ENCODE assay signal across 23 cellular contexts in genomic region chr7:47521816-47522561, GRCh38. TPM values are rescaled to one million over a fixed set of nuclear protein-coding genes. Genes with fewer than 3 reads are reported as not detected.
DNase-seq lines count a peak whose midpoint lies in the region; ATAC-seq, FAIRE-seq and TF ChIP-seq lines count a peak whose summit lies in the region.
"Had no signal": no experiment of that assay in that cellular context is flagged by ENCODE, and none has a peak within 500 bp of the region (broad histone marks: within the 10 kb centered on the region; RNA-seq: fewer than 3 reads in every experiment).

No MANE protein-coding gene starts in this region.

- POLR2A ChIA-PET in Panc1 (lab: Charles Lee), result no interaction called here

- no peak overlapping the region for H2BK12ac ChIP-seq in neuronal stem cell (ENCODE audit: low read length)

- H4K91ac ChIP-seq in neuronal stem cell (ENCODE audit: low read depth, low read length, poor library complexity), result no peak overlapping the region

- no peak overlapping the region for H2BK15ac ChIP-seq in neuronal stem cell (ENCODE audit: low read length)

- H3K27ac ChIP-seq in Panc1 (ENCODE audit: low read length) (peak overlapping the region; percentile 77), iPS-20b (ENCODE audit: low read length) (no peak overlapping the region), neuronal stem cell (replicated peaks; ENCODE audit: low read length) (no peak overlapping the region), upper lobe of left lung (peak overlapping the region in 3 of 4 donors; percentile 52 to 69 (median 61)), small intestine (ENCODE audit: low read depth in 1 of 2, low read length in 1 of 2) (no peak overlapping the region), prostate gland (no peak overlapping the region)
- H3K27ac ChIP-seq: pancreas had no signal

- no peak overlapping the region for H2AFZ ChIP-seq in neuronal stem cell (ENCODE audit: low read length)

- TF ChIP-seq POLR2A in upper lobe of left lung (IDR thresholded peaks at IDR 0.05) (no peak), prostate gland (IDR thresholded peaks at IDR 0.05) (no peak)

- H3K79me1 ChIP-seq in neuronal stem cell (ENCODE audit: low read depth, low read length), result peaks cover 11% of the 10 kb centered on the region

- H3K36me3 ChIP-seq in Panc1 (ENCODE audit: control insufficient read depth, insufficient read depth, low read length), result peaks cover 34% of the 10 kb centered on the region
- peaks cover 18% of the 10 kb centered on the region for H3K36me3 ChIP-seq in iPS-20b (ENCODE audit: insufficient read depth, low read depth, low read length)
- H3K36me3 ChIP-seq in neuronal stem cell (replicated peaks in 1 of 2; ENCODE audit: control insufficient read depth in 2 of 2, insufficient read depth in 2 of 2, low read length in 2 of 2), result peaks cover 0 to 30% of the 10 kb centered on the region in 2 donors
- H3K36me3 ChIP-seq in upper lobe of left lung, result peaks cover 0 to 14% (median 2%) of the 10 kb centered on the region in 4 donors
- peaks cover 0 to 5% of the 10 kb centered on the region in 2 donors for H3K36me3 ChIP-seq in small intestine (ENCODE audit: control insufficient read depth in 2 of 2, insufficient read depth in 2 of 2, low read length in 2 of 2)
- no peaks in the 10 kb centered on the region for H3K36me3 ChIP-seq in prostate gland
- H3K36me3 ChIP-seq: right atrium auricular region had no signal

- H3K27me3 ChIP-seq in Panc1 (ENCODE audit: control insufficient read depth, insufficient read depth, low read length), result no peaks in the 10 kb centered on the region
- no peaks in the 10 kb centered on the region for H3K27me3 ChIP-seq in iPS-20b (ENCODE audit: insufficient read depth, low read length)
- no peaks in the 10 kb centered on the region for H3K27me3 ChIP-seq in neuronal stem cell (ENCODE audit: control insufficient read depth in 3 of 3, insufficient read depth in 3 of 3, low read depth in 1 of 3, low read length in 3 of 3)
- no peaks in the 10 kb centered on the region for H3K27me3 ChIP-seq in upper lobe of left lung
- no peaks in the 10 kb centered on the region for H3K27me3 ChIP-seq in small intestine (ENCODE audit: control insufficient read depth in 2 of 2, insufficient read depth in 2 of 2, low read length in 2 of 2)
- no peaks in the 10 kb centered on the region for H3K27me3 ChIP-seq in prostate gland (replicated peaks; ENCODE audit: insufficient read depth)
- H3K27me3 ChIP-seq: pancreas, right atrium auricular region, stomach had no signal

- H3K4ac ChIP-seq in neuronal stem cell (ENCODE audit: low read length), result no peak overlapping the region

- H3K4me1 ChIP-seq in Panc1 (ENCODE audit: control insufficient read depth, insufficient read depth, low read length) (peaks cover 91% of the 10 kb centered on the region), iPS-20b (ENCODE audit: insufficient read depth, low read length) (peaks cover 7% of the 10 kb centered on the region; the same call in 1 of the 2 replicates), neuronal stem cell (ENCODE audit: control insufficient read depth in 2 of 2, insufficient read depth in 1 of 2, low read depth in 1 of 2, low read length in 2 of 2) (peaks cover 2 to 8% of the 10 kb centered on the region in 2 donors), upper lobe of left lung (peaks cover 3 to 15% (median 10%) of the 10 kb centered on the region in 4 donors), small intestine (ENCODE audit: control insufficient read depth in 2 of 2, insufficient read depth in 1 of 2, low read depth in 1 of 2, low read length in 1 of 2) (peaks cover 5 to 6% of the 10 kb centered on the region in 2 donors), prostate gland (replicated peaks) (no peaks in the 10 kb centered on the region)

- in situ Hi-C loops in Panc1 (cut with HindIII; ENCODE audit: low pct_unique_long_range_greater_than_20kb, low sequenced_read_pairs), result no loop called here

- no peak overlapping the region for H3K23ac ChIP-seq in neuronal stem cell (ENCODE audit: low read depth, low read length, poor library complexity)

- H3K4me3 ChIP-seq in Panc1 (ENCODE audit: low read depth in 2 of 2, low read length in 2 of 2) (no peak overlapping the region), iPS-20b (ENCODE audit: low read length) (no peak overlapping the region), neuronal stem cell (ENCODE audit: low read length in 2 of 2) (no peak overlapping the region), upper lobe of left lung (no peak overlapping the region), small intestine (ENCODE audit: low read depth in 1 of 2, low read length in 2 of 2) (no peak overlapping the region), prostate gland (no peak overlapping the region)
- H3K4me3 ChIP-seq: pancreas, right atrium auricular region, stomach had no signal

- H3K14ac ChIP-seq in neuronal stem cell (ENCODE audit: low read length), result no peak overlapping the region

- no peak overlapping the region for H4K8ac ChIP-seq in neuronal stem cell (ENCODE audit: low read depth, low read length)

- H2AK5ac ChIP-seq in neuronal stem cell (ENCODE audit: low read depth, low read length), result peak overlapping the region; percentile 8

- H2BK5ac ChIP-seq in neuronal stem cell (ENCODE audit: low read length), result no peak overlapping the region

- H3K9ac ChIP-seq in iPS-20b (ENCODE audit: low read depth, low read length), result 0 out of 2 replicates have a peak overlapping the region, but pooled peaks have one; percentile 16
- no peak overlapping the region for H3K9ac ChIP-seq in neuronal stem cell (ENCODE audit: low read depth, low read length, poor library complexity)

- WGBS in neuronal stem cell (ENCODE audit: extremely low coverage in 2 of 2, insufficient read length in 2 of 2, insufficient replicate concordance in 1 of 2), 2 donors, result no CpG with 5 or more reads among the region's 14 CpGs
- WGBS in upper lobe of left lung, 2 donors, result 94 to 96% methylated on average over 7 to 12 of the region's 14 CpGs
- 88 to 94% (median 91%) methylated on average over 14 of the region's 14 CpGs for WGBS in small intestine, 3 donors
- 93% methylated on average over 14 of the region's 14 CpGs for WGBS in prostate gland

- no peak overlapping the region for H3K18ac ChIP-seq in neuronal stem cell (ENCODE audit: low read length)

- CTCF ChIA-PET in Panc1 (lab: Charles Lee), result no interaction called here

- H3K9me3 ChIP-seq in Panc1 (ENCODE audit: control insufficient read depth, insufficient read depth, low read depth, low read length), result no peaks in the 10 kb centered on the region
- H3K9me3 ChIP-seq in iPS-20b (ENCODE audit: insufficient read depth, low read depth, low read length), result no peaks in the 10 kb centered on the region
- peaks cover 0 to 4% of the 10 kb centered on the region in 2 donors for H3K9me3 ChIP-seq in neuronal stem cell (replicated peaks in 1 of 2; ENCODE audit: control insufficient read depth in 2 of 2, insufficient read depth in 1 of 2, low read depth in 1 of 2, low read length in 2 of 2)
- H3K9me3 ChIP-seq in upper lobe of left lung, result no peaks in the 10 kb centered on the region
- H3K9me3 ChIP-seq in small intestine (ENCODE audit: control insufficient read depth, low read depth), result no peaks in the 10 kb centered on the region
- no peaks in the 10 kb centered on the region for H3K9me3 ChIP-seq in prostate gland
- H3K9me3 ChIP-seq: pancreas, right atrium auricular region, stomach had no signal

- no peak overlapping the region for H2BK120ac ChIP-seq in neuronal stem cell (ENCODE audit: low read depth, low read length)

- ATAC-seq in Panc1, result no peak; the same call in 1 of the 2 replicates
- ATAC-seq in upper lobe of left lung (ENCODE audit: low FRiP score in 2 of 2), result no peak
- ATAC-seq: activated T-cell treated with anti-CD3 and anti-CD28 coated beads, Interleukin-2, amount 50 U/mL, for 72 hours; left lobe of liver; pancreas; T-helper 17 cell had no signal

- TF ChIP-seq EP300 in upper lobe of left lung (IDR thresholded peaks at IDR 0.05), result no peak

- no peak overlapping the region for H3K4me2 ChIP-seq in neuronal stem cell (ENCODE audit: insufficient read depth, low read length, poor library complexity, severe bottlenecking)

- DNase-seq in Panc1 (ENCODE audit: low read depth, low spot score) (no peak), neuronal stem cell (ENCODE audit: low spot score) (no peak), upper lobe of left lung (no peak), small intestine (no peak), prostate gland (ENCODE audit: low spot score) (no peak), HT-29 (ENCODE audit: low spot score) (no peak), NK-92 (lab: John Stamatoyannopoulos, UW; ENCODE audit: unreplicated experiment) (no peak)
- DNase-seq: activated CD4-positive, alpha-beta T cell treated with anti-CD3 and anti-CD28 coated beads, Interleukin-2, amount 50 U/mL, for 48 hours; activated T-cell treated with anti-CD3 and anti-CD28 coated beads, Interleukin-2, amount 50 U/mL, for 72 hours; cortex of kidney; effector memory CD4-positive, alpha-beta T cell; Karpas-422; naive B cell; NCI-H1930; NCI-H2171 treated with DMSO at 0.1 percent for 48 hours; NCI-H510A treated with DMSO at 0.1 percent for 48 hours; stomach; T-helper 17 cell had no signal

- intact Hi-C loops in Panc1 (cut with micrococcal nuclease; ENCODE audit: unreplicated experiment), result no loop called here
- intact Hi-C loops in prostate gland (cut with DNase I), result no loop called here

- no TSS peak for BruUV-seq in Panc1 (replicated peaks; lab: Mats Ljungman, UMichigan)

- TF ChIP-seq CTCF in Panc1 (IDR thresholded peaks at IDR 0.05) (no peak), upper lobe of left lung (IDR thresholded peaks at IDR 0.05) (no peak), prostate gland (IDR thresholded peaks at IDR 0.05) (no peak)

- FAIRE-seq in small intestine (lab: Jason Lieb, UNC), result no peak
- FAIRE-seq: pancreas, TTC549 had no signal

RNA-seq across cellular contexts. Expression of gene TNS3, which starts 59.9 kb away (rescaled TPM):
- total RNA-seq in Panc1 (2021; ENCODE audit: unreplicated experiment) (533 TPM), upper lobe of left lung (100 to 1,000 TPM in 5 of 6 donors, 10 to 100 TPM in 1; 90.6 to 266 (median 143) TPM), prostate gland (10 to 100 TPM; 19.5 to 95.8 TPM)
- polyA plus RNA-seq in Panc1 (2012; ENCODE audit: insufficient read length), result 322 TPM
- 19.8 TPM for polyA plus RNA-seq in neuronal stem cell (2013, experiment 1 of 2)
- 19.8 TPM for polyA plus RNA-seq in neuronal stem cell (2013, experiment 2 of 2)
- polyA plus RNA-seq in small intestine, result 10 to 100 TPM; 17.2 to 29.7 (median 24.9) TPM
- 32.2 and 45.2 TPM in 2 replicates for total RNA-seq in HT-29 (2014; rRNA removed; shearing (Covaris generic))

Comparison
In these comparisons a context has a peak if more than half of its experiments do, and no peak if none do; other contexts are left out.
1. H3K27ac ChIP-seq: peak in Panc1 (single experiment) and upper lobe of left lung (3 of 4); none in iPS-20b (single experiment), neuronal stem cell (single experiment), small intestine (0 of 2) and prostate gland (0 of 2).